11 cellular contexts compared by ENCODE assay signal in genomic region chr10:117163061-117163953, GRCh38. TPM values are rescaled to one million over a fixed set of nuclear protein-coding genes. Genes with fewer than 3 reads are reported as not detected.
A peak's percentile ranks its signal among the peaks of the same experiment; 100 is the strongest.
DNase-seq lines count a peak whose midpoint lies in the region; ATAC-seq lines count a peak whose summit lies in the region.
"Had no signal": no experiment of that assay in that cellular context is flagged by ENCODE, and none has a peak within 500 bp of the region (broad histone marks: within the 10 kb centered on the region; RNA-seq: fewer than 3 reads in every experiment).

No MANE protein-coding gene starts in this region.

- peak; percentile 16 for ATAC-seq in left lobe of liver
- no peak for ATAC-seq in HG02623 (IDR thresholded peaks at IDR 0.05; ENCODE audit: unreplicated experiment)
- no peak for ATAC-seq in GM18870 (IDR thresholded peaks at IDR 0.05; ENCODE audit: unreplicated experiment)
- ATAC-seq in HG03378 (IDR thresholded peaks at IDR 0.05; ENCODE audit: unreplicated experiment): no peak

- DNase-seq in stimulated activated CD4-positive, alpha-beta T cell treated with anti-CD3 and anti-CD28 coated beads, Interleukin-15, amount 100 ng/mL, for 24 hours: peak; percentile 12
- no peak for DNase-seq in stimulated activated CD4-positive, alpha-beta T cell treated with anti-CD3 and anti-CD28 coated beads, Interleukin-4, amount 100 ng/mL, for 1 hour
- DNase-seq in astrocyte of the hippocampus (ENCODE audit: low read depth, low spot score) (peak; percentile 60), left lobe of liver (ENCODE audit: low spot score) (no peak), UCSD-AML1 (lab: John Stamatoyannopoulos, UW; ENCODE audit: unreplicated experiment) (no peak)
- DNase-seq: DMS79 treated with DMSO at 0.1 percent for 48 hours; stimulated activated CD8-positive, alpha-beta memory T cell treated with anti-CD3 and anti-CD28 coated beads, Interleukin-4, amount 100 ng/mL, for 48 hours had no signal

RNA-seq across cellular contexts. Expression of gene VAX1, which starts 25.2 kb away (rescaled TPM):
- not detected for total RNA-seq in left lobe of liver
- total RNA-seq: pulmonary artery endothelial cell had no signal

RNA-seq across cellular contexts. Expression of gene KCNK18, which starts 34.0 kb away (rescaled TPM):
- not detected for total RNA-seq in left lobe of liver
- total RNA-seq: pulmonary artery endothelial cell had no signal

Comparison
In these comparisons a context has a peak if more than half of its experiments do, and no peak if none do; other contexts are left out.
1. DNase-seq: peak in stimulated activated CD4-positive, alpha-beta T cell treated with anti-CD3 and anti-CD28 coated beads, Interleukin-15, amount 100 ng/mL, for 24 hours (single experiment) and astrocyte of the hippocampus (single experiment); none in stimulated activated CD4-positive, alpha-beta T cell treated with anti-CD3 and anti-CD28 coated beads, Interleukin-4, amount 100 ng/mL, for 1 hour (single experiment), left lobe of liver (single experiment) and UCSD-AML1 (single experiment).